ENCODE assay signal across 27 cellular contexts in the genomic region with DNA sequence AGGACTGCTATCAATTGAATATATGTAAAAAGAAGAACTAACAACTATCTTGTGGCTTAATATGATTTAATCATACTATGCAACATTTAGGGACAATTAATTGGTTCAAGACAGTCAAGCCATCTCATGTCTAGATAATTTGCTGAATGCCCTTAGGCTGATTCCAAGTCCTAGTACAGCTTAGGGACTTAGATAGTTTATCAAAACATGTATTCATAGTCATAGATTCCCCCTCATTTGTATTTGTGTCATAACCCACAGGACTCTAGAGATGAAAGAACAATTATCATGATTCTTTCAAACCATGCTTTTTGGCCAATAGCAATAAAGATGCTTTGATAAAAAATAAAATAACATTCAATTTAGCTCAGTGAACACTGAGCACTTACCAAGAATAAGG.
"Had no signal": no experiment of that assay in that cellular context is flagged by ENCODE, and none has a peak within 500 bp of the region (broad histone marks: within the 10 kb centered on the region; RNA-seq: fewer than 3 reads in every experiment).

No MANE protein-coding gene starts in this region.

- DNase-seq: activated B cell treated with CpG ODN at 0.5 μM for 24 hours; activated CD4-positive, alpha-beta T cell treated with anti-CD3 and anti-CD28 coated beads for 48 hours; activated CD4-positive, alpha-beta T cell treated with anti-CD3 and anti-CD28 coated beads, Interleukin-2, amount 50 U/mL, for 1 hour; activated CD4-positive, alpha-beta T cell treated with anti-CD3 and anti-CD28 coated beads, Interleukin-2, amount 50 U/mL, for 48 hours; activated CD8-positive, alpha-beta memory T cell treated with anti-CD3 and anti-CD28 coated beads for 24 hours; activated CD8-positive, alpha-beta T cell treated with anti-CD3 and anti-CD28 coated beads for 36 hours; activated effector memory CD4-positive, alpha-beta T cell treated with Interleukin-2 at 50 U/mL for 16 hours; activated gamma-delta T cell treated with Interleukin-2 at 50 U/mL for 16 hours; activated naive CD4-positive, alpha-beta T cell treated with anti-CD3 and anti-CD28 coated beads, Interleukin-2, amount 50 U/mL, for 16 hours; activated naive CD4-positive, alpha-beta T cell treated with Interleukin-2 at 50 U/mL for 16 hours; activated T-cell treated with anti-CD3 and anti-CD28 coated beads, Interleukin-2, amount 50 U/mL, for 4 hours; adrenal gland; amygdala; aorta; body of pancreas; caudate nucleus; cortex of kidney; dermis blood vessel endothelial cell; effector CD4-positive, alpha-beta T cell; effector memory CD8-positive, alpha-beta T cell; erythroblast; foreskin keratinocyte; T-helper 17 cell; T1000; WERI-Rb-1 had no signal

- H3K4me3 ChIP-seq: adrenal gland, body of pancreas, esophagus muscularis mucosa, gastroesophageal sphincter had no signal

- H3K27ac ChIP-seq: adrenal gland, body of pancreas, esophagus muscularis mucosa, foreskin keratinocyte, gastroesophageal sphincter, WERI-Rb-1 had no signal

- H3K36me3 ChIP-seq: adrenal gland, esophagus muscularis mucosa, gastroesophageal sphincter, WERI-Rb-1 had no signal

- H3K9me3 ChIP-seq: body of pancreas, esophagus muscularis mucosa, gastroesophageal sphincter had no signal

- H3K4me1 ChIP-seq: adrenal gland, body of pancreas, esophagus muscularis mucosa, gastroesophageal sphincter had no signal

- H3K27me3 ChIP-seq: adrenal gland, body of pancreas, esophagus muscularis mucosa, foreskin keratinocyte, gastroesophageal sphincter had no signal
